ENCODE assay signal across 8 cellular contexts in genomic region chr6:53728570-53729194, GRCh38.
DNase-seq lines count a peak whose midpoint lies in the region; ATAC-seq and TF ChIP-seq lines count a peak whose summit lies in the region.

No MANE protein-coding gene starts in this region.

- peaks cover 3% of the 10 kb centered on the region for H3K36me3 Mint-ChIP-seq in effector memory CD8-positive, alpha-beta T cell (ENCODE audit: insufficient read depth)

- POLR2A ChIA-PET in HCT116 (lab: Charles Lee), result interaction anchor here (0.8 to 1.2 kb wide), 4 partner anchors 65 to 235 kb away, joined by 3 to 5 read pairs (median 3); no protein-coding TSS in a partner anchor

- peak overlapping the region; percentile 46 for H3K4me2 ChIP-seq in HCT116 (ENCODE audit: low read length)

- H3K4me1 ChIP-seq in HCT116 (ENCODE audit: control insufficient read depth in 1 of 2, insufficient read depth in 2 of 2, low read length in 2 of 2) (peaks cover 37 to 41% of the 10 kb centered on the region in 2 experiments), muscle layer of duodenum (ENCODE audit: control insufficient read depth in 1 of 2, insufficient read depth in 2 of 2, low read length in 2 of 2) (peaks cover 0 to 4% of the 10 kb centered on the region in 2 donors)

- H3K9me3 Mint-ChIP-seq in effector memory CD8-positive, alpha-beta T cell, result no peaks in the 10 kb centered on the region

- peak overlapping the region; percentile 66 for H2AFZ ChIP-seq in HCT116 (ENCODE audit: low read depth, low read length, poor library complexity, severe bottlenecking)

- no peaks in the 10 kb centered on the region for H4K20me1 ChIP-seq in HCT116 (ENCODE audit: insufficient read depth)

- H3K4me1 Mint-ChIP-seq in effector memory CD8-positive, alpha-beta T cell (ENCODE audit: low read depth in 2 of 2), result peaks cover 0 to 13% of the 10 kb centered on the region in 2 donors

- H3K9me3 ChIP-seq in HCT116 (ENCODE audit: control insufficient read depth in 1 of 2, insufficient read depth in 1 of 2, low read depth in 1 of 2, low read length in 2 of 2) (no peaks in the 10 kb centered on the region), muscle layer of duodenum (ENCODE audit: control insufficient read depth in 1 of 2, low read length in 2 of 2) (no peaks in the 10 kb centered on the region)

- H3K36me3 ChIP-seq in HCT116 (ENCODE audit: control insufficient read depth in 1 of 2, insufficient read depth in 2 of 2, low read length in 2 of 2), result no peaks in the 10 kb centered on the region
- H3K36me3 ChIP-seq in muscle layer of duodenum (ENCODE audit: control insufficient read depth in 1 of 2, insufficient read depth in 2 of 2, low read length in 2 of 2), result no peaks in the 10 kb centered on the region

- no TSS peak for BruUV-seq in HCT116 (replicated peaks; lab: Mats Ljungman, UMichigan)

- no peak overlapping the region for H3K4me3 ChIP-seq in HCT116 (replicated peaks in 1 of 2; ENCODE audit: low read depth in 1 of 2, low read length in 2 of 2)
- H3K4me3 ChIP-seq in muscle layer of duodenum (ENCODE audit: low read depth in 1 of 2, low read length in 2 of 2), result peak overlapping the region; percentile 10 to 45

- RAD21 ChIA-PET in HCT116 (lab: Charles Lee; ENCODE audit: low non-redundant PET in 1 of 2, low total read pairs in 2 of 2, uncharacterized antibody in 2 of 2, unreplicated experiment in 2 of 2), result interaction anchor here (0.6 to 1.8 kb wide), 5 partner anchors 66 to 235 kb away, joined by 3 to 8 read pairs (median 3); partner anchors contain the start of gene LRRC1 (in 1 of the 2)

- DNase-seq in GDM1 (lab: John Stamatoyannopoulos, UW) (peak; percentile 30), HCT116 (ENCODE audit: low read depth, low spot score) (no peak), NCI-H2227 treated with DMSO at 0.1 percent for 48 hours (lab: John Stamatoyannopoulos, UW) (peak; percentile 64)
- DNase-seq in activated CD4-positive, alpha-beta T cell treated with anti-CD3 and anti-CD28 coated beads, Interleukin-2, amount 50 U/mL, for 48 hours, result peak; percentile 46 to 56
- peak; percentile 52 to 54 (median 52) for DNase-seq in effector memory CD8-positive, alpha-beta T cell
- peak in 5 of 6 experiments; percentile 4 to 50 (median 17) for DNase-seq in stimulated activated naive CD4-positive, alpha-beta T cell (lab: John Stamatoyannopoulos, UW)

- TF ChIP-seq POLR2A in HCT116 (IDR thresholded peaks at IDR 0.05; ENCODE audit: borderline replicate concordance, extremely low read depth, insufficient read depth, insufficient read length), result no peak

- no peaks in the 10 kb centered on the region for H3K27me3 ChIP-seq in HCT116 (ENCODE audit: insufficient read depth, low read length)
- no peaks in the 10 kb centered on the region for H3K27me3 ChIP-seq in muscle layer of duodenum (ENCODE audit: low read depth, low read length)

- H3K9ac ChIP-seq in HCT116 (ENCODE audit: low read length), result no peak overlapping the region

- peak; percentile 71 to 92 (median 87); a peak in 5 of 6 replicates for TF ChIP-seq CTCF in HCT116 (IDR thresholded peaks at IDR 0.05 in 2 of 3, conservative IDR thresholded peaks at IDR 0.05 in 1 of 3; ENCODE audit: borderline replicate concordance in 1 of 3, insufficient read depth in 1 of 3, low read depth in 2 of 3, low read length in 2 of 3)

- intact Hi-C loops in HCT116 (cut with micrococcal nuclease), result loop anchor here (1.0 to 5.0 kb wide), 3 partner anchors 228 to 556 kb away; no protein-coding TSS in a partner anchor

- ATAC-seq in HCT116 (peak; percentile 73), HG03460 (IDR thresholded peaks at IDR 0.05; ENCODE audit: unreplicated experiment) (no peak)
- peak; percentile 70 for ATAC-seq in effector memory CD8-positive, alpha-beta T cell (replicated peaks)

- CTCF ChIA-PET in HCT116 (lab: Charles Lee), result interaction anchor here (0.7 to 13.5 kb wide), 24 partner anchors 9 to 1444 kb away, joined by 3 to 227 read pairs (median 3); partner anchors contain the start of genes GCLC and LRRC1

- no peak overlapping the region for H3K27ac Mint-ChIP-seq in effector memory CD8-positive, alpha-beta T cell

- H3K27ac ChIP-seq in HCT116 (ENCODE audit: low read depth, low read length), result no peak overlapping the region
- no peak overlapping the region for H3K27ac ChIP-seq in muscle layer of duodenum (ENCODE audit: low read length)

- peak; percentile 73 for TF ChIP-seq RAD21 in HCT116 (IDR thresholded peaks at IDR 0.05; ENCODE audit: low read depth)

- no peak overlapping the region for H3K4me3 Mint-ChIP-seq in effector memory CD8-positive, alpha-beta T cell

- no peaks in the 10 kb centered on the region for H3K9me2 ChIP-seq in HCT116 (ENCODE audit: insufficient read depth)

- peaks cover 21 to 22% of the 10 kb centered on the region in 2 donors for H3K27me3 Mint-ChIP-seq in effector memory CD8-positive, alpha-beta T cell

- no peaks in the 10 kb centered on the region for H3K79me2 ChIP-seq in HCT116 (ENCODE audit: insufficient read depth, low read length)

TF ChIP-seq in HCT116, 20 proteins besides CTCF, POLR2A, EP300 and RAD21:
- TF ChIP-seq JUND (IDR thresholded peaks at IDR 0.05) (no peak), CBX3 (IDR thresholded peaks at IDR 0.05; ENCODE audit: low read depth) (no peak)

Comparison
In these comparisons a context has a peak if more than half of its experiments do, and no peak if none do; other contexts are left out.
1. H3K4me3 ChIP-seq: peak in muscle layer of duodenum (2 of 2); none in HCT116 (0 of 2).